8 cellular contexts compared by ENCODE assay signal in the genomic region with DNA sequence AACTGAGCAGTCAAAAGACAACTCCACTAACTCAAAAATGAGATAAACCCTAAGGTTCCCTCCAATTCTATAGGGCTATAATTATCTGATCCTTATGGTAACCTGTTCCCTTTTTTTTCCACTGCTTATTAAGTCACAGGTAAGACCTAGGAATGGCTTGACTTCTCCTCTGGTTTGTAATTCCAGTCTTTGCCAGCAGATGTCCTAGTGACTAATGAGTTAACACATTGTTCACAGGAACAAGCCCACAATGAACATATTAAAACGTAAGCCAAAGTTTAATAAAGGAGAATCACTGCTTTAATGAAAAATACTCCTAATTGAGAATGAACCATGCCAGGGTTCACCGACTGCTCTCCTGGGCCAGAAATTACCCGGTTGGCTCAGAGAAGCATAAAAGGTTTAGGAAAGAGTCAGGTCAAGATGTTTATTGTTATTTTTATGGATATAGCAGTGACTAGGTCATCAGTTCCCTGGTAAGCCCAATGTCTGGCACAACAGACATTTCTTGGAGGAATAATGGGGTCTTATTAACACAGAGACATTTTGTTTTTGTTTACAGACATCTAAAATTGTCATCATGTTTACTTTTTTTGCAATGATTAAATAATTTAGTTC.
A peak's percentile ranks its signal among the peaks of the same experiment; 100 is the strongest.
DNase-seq lines count a peak whose midpoint lies in the region; ATAC-seq and TF ChIP-seq lines count a peak whose summit lies in the region.

No MANE protein-coding gene starts in this region.

- H3K9me3 ChIP-seq in WERI-Rb-1 (ENCODE audit: severe bottlenecking): no peaks in the 10 kb centered on the region

- TF ChIP-seq CTCF in C4-2B (conservative IDR thresholded peaks at IDR 0.05): peak; percentile 90
- TF ChIP-seq CTCF in WERI-Rb-1 (IDR thresholded peaks at IDR 0.05; ENCODE audit: low read depth, low read length): peak; percentile 50

- no peak overlapping the region for H3K4me3 ChIP-seq in WERI-Rb-1 (ENCODE audit: low read depth, low read length)

- peak; percentile 9 for DNase-seq in NCI-H2171 (lab: John Stamatoyannopoulos, UW)
- peak; percentile 66 for DNase-seq in WERI-Rb-1
- DNase-seq in fibroblast of gingiva (ENCODE audit: low read depth): peak; percentile 51
- peak; percentile 47 for DNase-seq in non-pigmented ciliary epithelial cell (ENCODE audit: low read depth)

- no peaks in the 10 kb centered on the region for H3K36me3 ChIP-seq in WERI-Rb-1

- ATAC-seq in GM18502 (IDR thresholded peaks at IDR 0.05; ENCODE audit: poor library complexity, unreplicated experiment) (peak; percentile 90), HG02973 (IDR thresholded peaks at IDR 0.05; ENCODE audit: unreplicated experiment) (peak; percentile 84), HG03469 (IDR thresholded peaks at IDR 0.05; ENCODE audit: unreplicated experiment) (no peak)

- no peaks in the 10 kb centered on the region for H3K27me3 ChIP-seq in WERI-Rb-1 (ENCODE audit: insufficient read depth, low read depth, severe bottlenecking)

- H3K27ac ChIP-seq in C4-2B (no peak overlapping the region), WERI-Rb-1 (no peak overlapping the region)

Comparison
In these comparisons a context has a peak if more than half of its experiments do, and no peak if none do; other contexts are left out.
1. DNase-seq: peak in every context shown above with its lines; median percentile 66 in WERI-Rb-1; 51 in fibroblast of gingiva; 47 in non-pigmented ciliary epithelial cell; 9 in NCI-H2171.